18 cellular contexts compared by ENCODE assay signal in genomic region chr9:121295662-121296191, GRCh38. TPM values are rescaled to one million over a fixed set of nuclear protein-coding genes. Genes with fewer than 3 reads are reported as not detected.
DNase-seq lines count a peak whose midpoint lies in the region; ATAC-seq and TF ChIP-seq lines count a peak whose summit lies in the region.
"Had no signal": no experiment of that assay in that cellular context is flagged by ENCODE, and none has a peak within 500 bp of the region (broad histone marks: within the 10 kb centered on the region; RNA-seq: fewer than 3 reads in every experiment).

No MANE protein-coding gene starts in this region.

- H3K36me3 ChIP-seq in rectal smooth muscle tissue (ENCODE audit: control insufficient read depth, insufficient read depth, low read length) (no peaks in the 10 kb centered on the region), upper lobe of left lung (no peaks in the 10 kb centered on the region)
- no peaks in the 10 kb centered on the region for H3K36me3 ChIP-seq in effector memory CD4-positive, alpha-beta T cell (ENCODE audit: control insufficient read depth, insufficient read depth, low read length)

- H3K4me3 ChIP-seq in dorsolateral prefrontal cortex (peak overlapping the region in 1 of 59 donors; percentile 4), rectal smooth muscle tissue (ENCODE audit: low read length) (no peak overlapping the region), upper lobe of left lung (no peak overlapping the region)
- no peak overlapping the region for H3K4me3 ChIP-seq in effector memory CD4-positive, alpha-beta T cell (ENCODE audit: insufficient read depth, low read depth, low read length, poor library complexity, severe bottlenecking)
- H3K4me3 ChIP-seq: hepatocyte had no signal

- TF ChIP-seq CTCF in dorsolateral prefrontal cortex (IDR thresholded peaks at IDR 0.05 in 54 of 56, conservative IDR thresholded peaks at IDR 0.05 in 2 of 56; ENCODE audit: low read depth in 1 of 56, partially characterized antibody in 56 of 56) = no peak
- TF ChIP-seq CTCF in upper lobe of left lung (IDR thresholded peaks at IDR 0.05) = no peak

- WGBS in upper lobe of left lung, 2 donors = 78 to 89% methylated on average over 3 to 5 of the region's 5 CpGs

- TF ChIP-seq POLR2A in upper lobe of left lung (IDR thresholded peaks at IDR 0.05) = no peak

- peaks cover 62% of the 10 kb centered on the region for H3K4me1 ChIP-seq in rectal smooth muscle tissue (ENCODE audit: control insufficient read depth, insufficient read depth, low read length)
- peaks cover 59 to 78% (median 70%) of the 10 kb centered on the region in 4 donors for H3K4me1 ChIP-seq in upper lobe of left lung
- H3K4me1 ChIP-seq in effector memory CD4-positive, alpha-beta T cell (ENCODE audit: control insufficient read depth, insufficient read depth, low read length, poor library complexity, severe bottlenecking) = no peaks in the 10 kb centered on the region

- intact Hi-C loops in dorsolateral prefrontal cortex (cut with DNase I) = no loop called here

- H3K9me3 ChIP-seq in upper lobe of left lung = no peaks in the 10 kb centered on the region
- no peaks in the 10 kb centered on the region for H3K9me3 ChIP-seq in effector memory CD4-positive, alpha-beta T cell (ENCODE audit: control insufficient read depth, low read length)

- H3K9ac ChIP-seq in rectal smooth muscle tissue (ENCODE audit: low read length) = no peak overlapping the region

- ATAC-seq in left lobe of liver (peak; percentile 78), upper lobe of left lung (ENCODE audit: low FRiP score in 2 of 2) (no peak)
- ATAC-seq: activated CD8-positive, alpha-beta memory T cell treated with anti-CD3 and anti-CD28 coated beads, Interleukin-2, amount 10 ng/mL, durations not matched to agents 7 days and 5 days; left colon had no signal

- peak overlapping the region; percentile 51 to 100 (median 98) for H3K27ac ChIP-seq in dorsolateral prefrontal cortex
- peak overlapping the region; percentile 93 for H3K27ac ChIP-seq in rectal smooth muscle tissue (ENCODE audit: low read depth, low read length)
- peak overlapping the region; percentile 56 to 92 (median 88) for H3K27ac ChIP-seq in upper lobe of left lung
- H3K27ac ChIP-seq in effector memory CD4-positive, alpha-beta T cell (ENCODE audit: insufficient read depth, low read length, poor library complexity, severe bottlenecking) = no peak overlapping the region
- H3K27ac ChIP-seq: hepatocyte had no signal

- TF ChIP-seq EP300 in upper lobe of left lung (IDR thresholded peaks at IDR 0.05) = no peak

- DNase-seq in dorsolateral prefrontal cortex (peak in 1 of 10 donors; percentile 38), left lobe of liver (ENCODE audit: low spot score) (no peak), upper lobe of left lung (no peak), NCI-H2029 (lab: John Stamatoyannopoulos, UW) (no peak), cerebellar nuclear complex (lab: John Stamatoyannopoulos, UW) (no peak), DMS 273 (lab: John Stamatoyannopoulos, UW; ENCODE audit: unreplicated experiment) (no peak)
- DNase-seq in effector memory CD4-positive, alpha-beta T cell = no peak
- DNase-seq: activated CD8-positive, alpha-beta memory T cell treated with anti-CD3 and anti-CD28 coated beads, Interleukin-2, amount 10 ng/mL, durations not matched to agents 7 days and 5 days; activated naive CD4-positive, alpha-beta T cell treated with anti-CD3 and anti-CD28 coated beads for 36 hours; DMS53; erythroblast; H9; NCI-H226; stimulated activated CD4-positive, alpha-beta T cell treated with anti-CD3 and anti-CD28 coated beads, Interleukin-12 subunit alpha, Interleukin-12 subunit beta, amount 100 ng/mL, for 4 hours; T-helper 1 cell had no signal

- H3K27me3 ChIP-seq in dorsolateral prefrontal cortex = no peaks in the 10 kb centered on the region
- H3K27me3 ChIP-seq in rectal smooth muscle tissue (ENCODE audit: control insufficient read depth, insufficient read depth, low read length) = no peaks in the 10 kb centered on the region
- no peaks in the 10 kb centered on the region for H3K27me3 ChIP-seq in upper lobe of left lung
- peaks cover 7% of the 10 kb centered on the region for H3K27me3 ChIP-seq in effector memory CD4-positive, alpha-beta T cell (replicated peaks; ENCODE audit: control insufficient read depth, insufficient read depth, low read length, poor library complexity, severe bottlenecking)
- H3K27me3 ChIP-seq: hepatocyte had no signal

RNA-seq across cellular contexts. Expression of gene GSN, which starts 27.8 kb away (rescaled TPM):
- total RNA-seq in dorsolateral prefrontal cortex (100 to 1,000 TPM in 119 of 120 experiments, 10 to 100 TPM in 1; 88.2 to 740 (median 233) TPM), left lobe of liver (30.8 TPM), upper lobe of left lung (100 to 1,000 TPM; 217 to 935 (median 648) TPM)
